15 cellular contexts compared by ENCODE assay signal in the genomic region with DNA sequence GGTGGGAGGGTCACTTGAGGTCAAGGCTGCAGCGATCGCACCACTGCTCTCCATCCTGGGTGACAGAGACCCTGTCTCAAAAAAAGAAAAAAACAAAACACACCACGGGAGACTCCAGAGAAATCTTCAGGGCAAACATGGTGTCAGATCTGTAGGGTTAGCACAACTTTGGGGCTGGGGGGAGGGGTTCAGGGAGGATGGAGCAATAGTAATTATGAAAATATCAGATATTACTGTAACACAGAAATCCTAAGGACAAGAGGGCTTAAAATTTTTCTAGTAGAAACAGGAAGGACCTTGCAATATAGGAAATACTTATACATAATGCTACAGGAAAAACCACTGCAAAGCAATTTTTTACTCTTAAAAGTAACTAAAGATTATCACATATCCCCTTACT. TPM values are rescaled to one million over a fixed set of nuclear protein-coding genes. Genes with fewer than 3 reads are reported as not detected.
DNase-seq lines count a peak whose midpoint lies in the region; ATAC-seq and TF ChIP-seq lines count a peak whose summit lies in the region.
"Had no signal": no experiment of that assay in that cellular context is flagged by ENCODE, and none has a peak within 500 bp of the region (broad histone marks: within the 10 kb centered on the region; RNA-seq: fewer than 3 reads in every experiment).

No MANE protein-coding gene starts in this region.

- H3K4me1 Mint-ChIP-seq in natural killer cell treated with Interleukin-12 subunit alpha and Interleukin-12 subunit beta and Interleukin-15 and Interleukin-18, amount 100 ng/mL, for 72 hours (ENCODE audit: low read depth in 2 of 2) = peaks cover 22 to 28% of the 10 kb centered on the region in 2 donors
- H3K4me1 Mint-ChIP-seq in natural killer cell (peaks cover 16 to 17% of the 10 kb centered on the region in 2 donors), nephron progenitor cell (peaks cover 8% of the 10 kb centered on the region)
- peaks cover 41% of the 10 kb centered on the region for H3K4me1 Mint-ChIP-seq in activated T-helper 1 cell treated with anti-CD3 and anti-CD28 coated beads, Interleukin-12 subunit alpha, Interleukin-12 subunit beta, Interleukin-2, Interleukin-4 antibody, amounts not matched to agents 30 ng/mL and 10 ng/mL and 1 ng/mL, durations not matched to agents 14 hours and 24 hours and 36 hours (ENCODE audit: low read depth)
- H3K4me1 Mint-ChIP-seq: GM23338 had no signal

- intact Hi-C loops in natural killer cell (cut with micrococcal nuclease) = no loop called here
- intact Hi-C loops in activated T-helper 1 cell treated with anti-CD3 and anti-CD28 coated beads, Interleukin-12 subunit alpha, Interleukin-12 subunit beta, Interleukin-2, Interleukin-4 antibody, amounts not matched to agents 30 ng/mL and 10 ng/mL and 1 ng/mL, durations not matched to agents 14 hours and 24 hours and 36 hours (cut with micrococcal nuclease) = no loop called here

- peaks cover 8% of the 10 kb centered on the region for H3K36me3 Mint-ChIP-seq in natural killer cell treated with Interleukin-12 subunit alpha and Interleukin-12 subunit beta and Interleukin-15 and Interleukin-18, amount 100 ng/mL, for 72 hours
- H3K36me3 Mint-ChIP-seq in natural killer cell (peaks cover 5% of the 10 kb centered on the region), nephron progenitor cell (ENCODE audit: low read depth) (peaks cover 76% of the 10 kb centered on the region)
- H3K36me3 Mint-ChIP-seq in activated T-helper 1 cell treated with anti-CD3 and anti-CD28 coated beads, Interleukin-12 subunit alpha, Interleukin-12 subunit beta, Interleukin-2, Interleukin-4 antibody, amounts not matched to agents 30 ng/mL and 10 ng/mL and 1 ng/mL, durations not matched to agents 14 hours and 24 hours and 36 hours (ENCODE audit: low read depth) = peaks cover 49% of the 10 kb centered on the region

- no peak for DNase-seq in natural killer cell treated with Interleukin-12 subunit alpha and Interleukin-12 subunit beta and Interleukin-15 and Interleukin-18, amount 100 ng/mL, for 72 hours (ENCODE audit: low spot score)
- DNase-seq in natural killer cell (no peak), nephron progenitor cell (no peak), RKO (ENCODE audit: low spot score) (no peak), NCI-H774 (lab: John Stamatoyannopoulos, UW) (no peak)
- DNase-seq in activated T-helper 1 cell treated with anti-CD3 and anti-CD28 coated beads, Interleukin-12 subunit alpha, Interleukin-12 subunit beta, Interleukin-2, Interleukin-4 antibody, amounts not matched to agents 30 ng/mL and 10 ng/mL and 1 ng/mL, durations not matched to agents 14 hours and 24 hours and 36 hours (ENCODE audit: low spot score) = no peak
- DNase-seq: BE2C; CD8-positive, alpha-beta T cell; COR-L47; DMS153; DMS79 treated with DMSO at 0.1 percent for 48 hours; EL; H7 had no signal

- peak overlapping the region in 1 of 2 donors; percentile 21 for H3K27ac Mint-ChIP-seq in natural killer cell treated with Interleukin-12 subunit alpha and Interleukin-12 subunit beta and Interleukin-15 and Interleukin-18, amount 100 ng/mL, for 72 hours
- H3K27ac Mint-ChIP-seq in natural killer cell (no peak overlapping the region), nephron progenitor cell (peak overlapping the region; percentile 61)
- peak overlapping the region; percentile 44 for H3K27ac Mint-ChIP-seq in activated T-helper 1 cell treated with anti-CD3 and anti-CD28 coated beads, Interleukin-12 subunit alpha, Interleukin-12 subunit beta, Interleukin-2, Interleukin-4 antibody, amounts not matched to agents 30 ng/mL and 10 ng/mL and 1 ng/mL, durations not matched to agents 14 hours and 24 hours and 36 hours
- H3K27ac Mint-ChIP-seq: CD8-positive, alpha-beta T cell; GM23338 had no signal

- H3K9me3 Mint-ChIP-seq in natural killer cell treated with Interleukin-12 subunit alpha and Interleukin-12 subunit beta and Interleukin-15 and Interleukin-18, amount 100 ng/mL, for 72 hours = no peaks in the 10 kb centered on the region
- no peaks in the 10 kb centered on the region for H3K9me3 Mint-ChIP-seq in natural killer cell
- H3K9me3 Mint-ChIP-seq in activated T-helper 1 cell treated with anti-CD3 and anti-CD28 coated beads, Interleukin-12 subunit alpha, Interleukin-12 subunit beta, Interleukin-2, Interleukin-4 antibody, amounts not matched to agents 30 ng/mL and 10 ng/mL and 1 ng/mL, durations not matched to agents 14 hours and 24 hours and 36 hours = no peaks in the 10 kb centered on the region
- H3K9me3 Mint-ChIP-seq in nephron progenitor cell = no peaks in the 10 kb centered on the region
- H3K9me3 Mint-ChIP-seq: CD8-positive, alpha-beta T cell; GM23338 had no signal

- no peaks in the 10 kb centered on the region for H3K27me3 Mint-ChIP-seq in natural killer cell treated with Interleukin-12 subunit alpha and Interleukin-12 subunit beta and Interleukin-15 and Interleukin-18, amount 100 ng/mL, for 72 hours
- H3K27me3 Mint-ChIP-seq in natural killer cell (ENCODE audit: low read depth in 2 of 2) (no peaks in the 10 kb centered on the region), nephron progenitor cell (ENCODE audit: low read depth, poor library complexity) (no peaks in the 10 kb centered on the region)
- H3K27me3 Mint-ChIP-seq in activated T-helper 1 cell treated with anti-CD3 and anti-CD28 coated beads, Interleukin-12 subunit alpha, Interleukin-12 subunit beta, Interleukin-2, Interleukin-4 antibody, amounts not matched to agents 30 ng/mL and 10 ng/mL and 1 ng/mL, durations not matched to agents 14 hours and 24 hours and 36 hours (ENCODE audit: insufficient read depth) = no peaks in the 10 kb centered on the region

- ATAC-seq in natural killer cell treated with Interleukin-12 subunit alpha and Interleukin-12 subunit beta and Interleukin-15 and Interleukin-18, amount 100 ng/mL, for 72 hours = peak in 1 of 2 donors; percentile 70
- ATAC-seq in natural killer cell (no peak), HG02840 (IDR thresholded peaks at IDR 0.05; ENCODE audit: low FRiP score, unreplicated experiment) (no peak)
- ATAC-seq: CD8-positive, alpha-beta T cell; GM23338 had no signal

- TF ChIP-seq CTCF in natural killer cell (IDR thresholded peaks at IDR 0.05) (no peak), nephron progenitor cell (IDR thresholded peaks at IDR 0.05) (no peak)

- peak overlapping the region; percentile 25 for H3K4me3 Mint-ChIP-seq in natural killer cell treated with Interleukin-12 subunit alpha and Interleukin-12 subunit beta and Interleukin-15 and Interleukin-18, amount 100 ng/mL, for 72 hours
- H3K4me3 Mint-ChIP-seq in natural killer cell (no peak overlapping the region), nephron progenitor cell (no peak overlapping the region)
- H3K4me3 Mint-ChIP-seq in activated T-helper 1 cell treated with anti-CD3 and anti-CD28 coated beads, Interleukin-12 subunit alpha, Interleukin-12 subunit beta, Interleukin-2, Interleukin-4 antibody, amounts not matched to agents 30 ng/mL and 10 ng/mL and 1 ng/mL, durations not matched to agents 14 hours and 24 hours and 36 hours = no peak overlapping the region
- H3K4me3 Mint-ChIP-seq: CD8-positive, alpha-beta T cell; GM23338 had no signal

RNA-seq across cellular contexts. Expression of a gene that starts 13.9 kb away (rescaled TPM):
- 100 to 1,000 TPM in 1 of 2 donors, 10 to 100 TPM in 1; 83.4 to 107 TPM for total RNA-seq in natural killer cell treated with Interleukin-12 subunit alpha and Interleukin-12 subunit beta and Interleukin-15 and Interleukin-18, amount 100 ng/mL, for 72 hours
- total RNA-seq in natural killer cell = 10 to 100 TPM; 31.1 to 41.7 (median 41.2) TPM
- total RNA-seq in activated T-helper 1 cell treated with anti-CD3 and anti-CD28 coated beads, Interleukin-12 subunit alpha, Interleukin-12 subunit beta, Interleukin-2, Interleukin-4 antibody, amounts not matched to agents 30 ng/mL and 10 ng/mL and 1 ng/mL, durations not matched to agents 14 hours and 24 hours and 36 hours = 101 and 105 TPM in 2 replicates

RNA-seq across cellular contexts. Expression of a gene that starts 20.6 kb away (rescaled TPM):
- total RNA-seq in natural killer cell treated with Interleukin-12 subunit alpha and Interleukin-12 subunit beta and Interleukin-15 and Interleukin-18, amount 100 ng/mL, for 72 hours = 100 to 1,000 TPM; 213 to 332 TPM
- total RNA-seq in natural killer cell = 100 to 1,000 TPM; 208 to 225 (median 217) TPM
- total RNA-seq in activated T-helper 1 cell treated with anti-CD3 and anti-CD28 coated beads, Interleukin-12 subunit alpha, Interleukin-12 subunit beta, Interleukin-2, Interleukin-4 antibody, amounts not matched to agents 30 ng/mL and 10 ng/mL and 1 ng/mL, durations not matched to agents 14 hours and 24 hours and 36 hours = 406 and 416 TPM in 2 replicates

Comparison
In these comparisons a context has a peak if more than half of its experiments do, and no peak if none do; other contexts are left out.
1. H3K27ac Mint-ChIP-seq: peak in activated T-helper 1 cell treated with anti-CD3 and anti-CD28 coated beads, Interleukin-12 subunit alpha, Interleukin-12 subunit beta, Interleukin-2, Interleukin-4 antibody, amounts not matched to agents 30 ng/mL and 10 ng/mL and 1 ng/mL, durations not matched to agents 14 hours and 24 hours and 36 hours (single experiment) and nephron progenitor cell (single experiment); none in natural killer cell (0 of 2).